10 cellular contexts compared by ENCODE assay signal in genomic region chr2:36596397-36596796, GRCh38. TPM values are rescaled to one million over a fixed set of nuclear protein-coding genes. Genes with fewer than 3 reads are reported as not detected.
DNase-seq lines count a peak whose midpoint lies in the region; ATAC-seq, FAIRE-seq and TF ChIP-seq lines count a peak whose summit lies in the region.
"Had no signal": no experiment of that assay in that cellular context is flagged by ENCODE, and none has a peak within 500 bp of the region (broad histone marks: within the 10 kb centered on the region; RNA-seq: fewer than 3 reads in every experiment).

No MANE protein-coding gene starts in this region.

- no peak for ATAC-seq in stimulated activated naive CD8-positive, alpha-beta T cell treated with anti-CD3 and anti-CD28 coated beads, Interleukin-15, Interleukin-2, amounts not matched to agents 100 U/mL and 50 U/mL, for 24 hours
- no peak for ATAC-seq in GM21390 (IDR thresholded peaks at IDR 0.05; ENCODE audit: unreplicated experiment)

- peaks cover 26 to 32% of the 10 kb centered on the region in 2 donors for H3K4me1 ChIP-seq in mucosa of rectum (ENCODE audit: control insufficient read depth in 2 of 2, insufficient read depth in 2 of 2, low read length in 2 of 2)

- H3K4me1 Mint-ChIP-seq in stimulated activated naive CD8-positive, alpha-beta T cell treated with anti-CD3 and anti-CD28 coated beads, Interleukin-15, Interleukin-2, amounts not matched to agents 100 ng/mL and 50 ng/mL, for 24 hours (ENCODE audit: low read depth): peaks cover 38% of the 10 kb centered on the region
- H3K4me1 Mint-ChIP-seq in brain: peaks cover 49% of the 10 kb centered on the region

- no peaks in the 10 kb centered on the region for H3K9me3 ChIP-seq in mucosa of rectum (ENCODE audit: control insufficient read depth in 2 of 2, low read length in 2 of 2)

- no peak overlapping the region for H3K27ac ChIP-seq in mucosa of rectum (ENCODE audit: low read depth in 2 of 2, low read length in 2 of 2)
- H3K27ac ChIP-seq: RWPE1 had no signal

- H3K27me3 Mint-ChIP-seq in stimulated activated naive CD8-positive, alpha-beta T cell treated with anti-CD3 and anti-CD28 coated beads, Interleukin-15, Interleukin-2, amounts not matched to agents 100 ng/mL and 50 ng/mL, for 24 hours: no peaks in the 10 kb centered on the region
- H3K27me3 Mint-ChIP-seq in brain: peaks cover 7% of the 10 kb centered on the region

- H3K27ac Mint-ChIP-seq in stimulated activated naive CD8-positive, alpha-beta T cell treated with anti-CD3 and anti-CD28 coated beads, Interleukin-15, Interleukin-2, amounts not matched to agents 100 ng/mL and 50 ng/mL, for 24 hours: no peak overlapping the region
- H3K27ac Mint-ChIP-seq in brain: peak overlapping the region in 1 of 5 experiments; percentile 79

- peak overlapping the region; percentile 98 for H3K4me3 Mint-ChIP-seq in stimulated activated naive CD8-positive, alpha-beta T cell treated with anti-CD3 and anti-CD28 coated beads, Interleukin-15, Interleukin-2, amounts not matched to agents 100 ng/mL and 50 ng/mL, for 24 hours
- H3K4me3 Mint-ChIP-seq in brain: peak overlapping the region; percentile 85 to 96 (median 93)

- H3K27me3 ChIP-seq in mucosa of rectum (ENCODE audit: control insufficient read depth in 2 of 2, insufficient read depth in 2 of 2, low read length in 2 of 2): no peaks in the 10 kb centered on the region

- H3K9ac ChIP-seq in mucosa of rectum (ENCODE audit: low read depth in 1 of 2, low read length in 2 of 2): no peak overlapping the region

- H3K36me3 Mint-ChIP-seq in stimulated activated naive CD8-positive, alpha-beta T cell treated with anti-CD3 and anti-CD28 coated beads, Interleukin-15, Interleukin-2, amounts not matched to agents 100 ng/mL and 50 ng/mL, for 24 hours (ENCODE audit: low read depth): peaks cover 11% of the 10 kb centered on the region
- peaks cover 25% of the 10 kb centered on the region for H3K36me3 Mint-ChIP-seq in brain

- H3K4me3 ChIP-seq in mucosa of rectum (ENCODE audit: low read length in 2 of 2): peak overlapping the region; percentile 91 to 94

- no peaks in the 10 kb centered on the region for H3K9me3 Mint-ChIP-seq in stimulated activated naive CD8-positive, alpha-beta T cell treated with anti-CD3 and anti-CD28 coated beads, Interleukin-15, Interleukin-2, amounts not matched to agents 100 ng/mL and 50 ng/mL, for 24 hours
- no peaks in the 10 kb centered on the region for H3K9me3 Mint-ChIP-seq in brain

- DNase-seq in stimulated activated naive CD8-positive, alpha-beta T cell treated with anti-CD3 and anti-CD28 coated beads, Interleukin-15, Interleukin-2, amounts not matched to agents 100 U/mL and 50 U/mL, for 24 hours: no peak
- DNase-seq in frontal cortex (ENCODE audit: low spot score in 2 of 2) (no peak), A172 (ENCODE audit: low spot score) (no peak), hepatic stellate cell (ENCODE audit: low spot score) (no peak)
- DNase-seq: NCI-H1092 had no signal

- no peaks in the 10 kb centered on the region for H3K36me3 ChIP-seq in mucosa of rectum (ENCODE audit: control insufficient read depth in 2 of 2, insufficient read depth in 2 of 2, low read length in 2 of 2)

- FAIRE-seq in frontal cortex (lab: Jason Lieb, UNC): no peak

- TF ChIP-seq CTCF in brain (conservative IDR thresholded peaks at IDR 0.05): no peak

RNA-seq across cellular contexts. Expression of gene FEZ2, which starts 1.6 kb away (rescaled TPM):
- 20.3 TPM for polyA plus RNA-seq in brain (ENCODE audit: insufficient read depth, low read depth, low replicate concordance)
- 60.3 TPM for total RNA-seq in frontal cortex
- 190 and 290 TPM in 2 replicates for total RNA-seq in A172 (2014; rRNA removed; shearing (Covaris generic))
